ENCODE assay signal across 1 cellular context in the genomic region with DNA sequence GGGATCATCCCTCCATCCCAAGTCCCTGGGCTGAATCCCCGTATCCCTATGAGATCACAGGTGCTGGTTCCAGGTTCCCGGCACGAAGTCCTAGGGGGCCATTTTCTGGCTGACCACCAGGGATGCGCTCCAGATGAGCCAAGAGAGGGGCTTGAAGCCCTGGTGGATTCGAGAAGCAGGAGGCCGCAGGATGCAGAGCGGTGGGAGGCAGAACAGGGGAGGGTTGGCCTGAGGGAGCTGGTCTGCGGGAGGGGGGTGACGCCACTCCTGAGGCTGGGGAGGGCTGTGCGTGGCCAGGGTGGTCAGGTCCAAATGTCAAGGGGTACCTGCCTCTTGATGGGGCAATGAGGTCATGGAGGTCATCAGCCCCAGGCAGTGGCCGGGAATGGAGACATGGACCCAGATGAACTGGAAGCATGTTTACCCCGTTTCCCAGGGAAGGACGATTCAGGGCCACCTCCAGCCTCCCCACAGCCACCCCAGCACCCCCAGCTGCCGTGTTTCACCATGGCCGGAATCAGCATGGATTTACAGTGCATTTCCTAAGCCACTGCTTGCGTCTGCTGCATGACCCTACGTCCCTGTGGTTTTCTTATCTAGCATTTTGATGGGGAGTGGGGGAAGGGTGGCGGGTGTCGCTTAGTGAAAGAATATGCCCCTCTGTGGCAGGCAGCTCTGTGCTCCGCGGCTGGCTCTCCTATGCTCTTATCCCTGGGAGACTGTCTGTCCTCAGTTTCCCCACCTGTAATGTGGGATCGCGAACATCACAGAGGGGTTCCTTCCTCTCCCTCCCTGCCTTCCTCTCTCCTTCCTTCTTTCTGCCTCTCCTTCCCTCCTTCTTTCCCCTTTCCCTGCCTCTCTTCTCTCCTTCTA.
TF ChIP-seq lines count a peak whose summit lies in the region.

No MANE protein-coding gene starts in this region.

TF ChIP-seq in HEK293T, 16 proteins besides CTCF, POLR2A, EP300 and RAD21:
- no peak for TF ChIP-seq ARNT (IDR thresholded peaks at IDR 0.05)
- no peak for TF ChIP-seq BHLHE40 (IDR thresholded peaks at IDR 0.05; ENCODE audit: borderline replicate concordance)
- no peak for TF ChIP-seq ZNF384 (IDR thresholded peaks at IDR 0.05)
- no peak for TF ChIP-seq LEF1 (IDR thresholded peaks at IDR 0.05; ENCODE audit: borderline replicate concordance)
- no peak for TF ChIP-seq SP1 (IDR thresholded peaks at IDR 0.05)
- TF ChIP-seq SUZ12 (IDR thresholded peaks at IDR 0.05) = no peak
- TF ChIP-seq FOXM1 (IDR thresholded peaks at IDR 0.05; ENCODE audit: borderline replicate concordance) = no peak
